In the genomic region with DNA sequence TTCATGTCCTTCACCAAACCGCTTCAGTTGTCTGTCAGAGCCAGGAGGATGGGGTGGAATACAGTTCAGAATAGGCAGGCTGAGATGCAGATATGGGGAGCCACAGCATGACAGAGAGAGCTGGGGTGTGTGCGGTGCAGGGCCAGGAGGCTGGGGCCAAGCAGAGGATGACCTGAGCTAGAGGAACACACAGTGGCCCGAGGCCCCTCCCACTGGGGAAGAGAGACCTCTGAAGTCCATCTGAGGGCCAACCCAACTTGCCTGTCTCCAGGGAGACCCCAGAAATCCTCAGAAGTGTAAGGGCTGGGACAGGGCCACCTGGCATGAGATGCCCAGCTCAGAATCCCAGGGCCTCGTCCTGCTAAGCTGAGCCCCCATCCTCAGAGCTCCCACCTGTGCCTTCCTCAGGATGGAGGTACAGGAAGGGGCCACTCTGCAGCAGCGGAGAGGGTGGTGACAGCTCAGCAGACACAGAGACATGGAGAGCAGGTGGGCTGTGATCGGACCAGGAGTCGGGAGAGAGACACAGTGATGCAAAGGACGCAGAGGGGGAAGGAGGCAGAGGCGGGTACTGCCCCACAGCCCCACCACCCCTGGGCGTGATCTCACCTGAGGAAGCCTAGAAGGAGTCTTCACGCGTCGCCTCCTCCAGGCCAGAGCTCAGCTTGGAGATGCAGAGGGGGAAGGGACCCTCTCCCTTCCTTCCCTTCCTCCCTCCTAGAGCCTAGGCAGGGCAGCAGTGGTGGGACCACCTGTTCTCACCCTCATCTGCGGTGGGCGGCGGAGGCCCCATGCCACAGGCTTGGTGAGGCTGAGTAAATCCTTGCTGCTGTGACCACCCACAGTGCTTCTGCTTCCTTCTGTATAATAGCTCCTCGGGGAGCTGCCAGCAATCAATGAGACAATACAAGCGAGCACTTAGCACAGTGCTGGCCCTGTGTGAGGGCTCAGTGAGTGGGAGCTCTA, we compare ENCODE assay signal across 21 cellular contexts. TPM values are rescaled to one million over a fixed set of nuclear protein-coding genes. Genes with fewer than 3 reads are reported as not detected.
DNase-seq lines count a peak whose midpoint lies in the region; ATAC-seq and TF ChIP-seq lines count a peak whose summit lies in the region.
"Had no signal": no experiment of that assay in that cellular context is flagged by ENCODE, and none has a peak within 500 bp of the region (broad histone marks: within the 10 kb centered on the region; RNA-seq: fewer than 3 reads in every experiment).

No MANE protein-coding gene starts in this region.

- intact Hi-C loops in A673 (cut with micrococcal nuclease; ENCODE audit: unreplicated experiment): loop anchor here (5.0 kb wide), 1 partner anchor 40 kb away; no protein-coding TSS in a partner anchor

- CTCF ChIA-PET in A673 (lab: Charles Lee): interaction anchor here (0.6 to 2.2 kb wide), 2 partner anchors 65 to 377 kb away, joined by 6 to 7 read pairs; no protein-coding TSS in a partner anchor

- H3K27ac ChIP-seq in A673 (ENCODE audit: low read depth, low read length, poor library complexity, severe bottlenecking): no peak overlapping the region
- no peak overlapping the region for H3K27ac ChIP-seq in GM23338 (ENCODE audit: low read depth)
- H3K27ac ChIP-seq: heart left ventricle, left lung, parathyroid adenoma, testis had no signal

- H3K27me3 Mint-ChIP-seq in GM23338 (ENCODE audit: insufficient read depth, low read depth, poor library complexity): peaks cover 8% of the 10 kb centered on the region
- peaks cover 26% of the 10 kb centered on the region for H3K27me3 Mint-ChIP-seq in chondrocyte (ENCODE audit: low read depth)

- no peaks in the 10 kb centered on the region for H3K9me3 ChIP-seq in A673 (ENCODE audit: low read depth, low read length, poor library complexity, severe bottlenecking)
- H3K9me3 ChIP-seq: heart left ventricle, left lung, MG63, testis had no signal

- H4K20me1 ChIP-seq in GM23338 (replicated peaks; ENCODE audit: insufficient read depth): no peaks in the 10 kb centered on the region

- H3K4me3 ChIP-seq in A673 (ENCODE audit: low read depth, low read length, poor library complexity, severe bottlenecking) (no peak overlapping the region), GM23338 (0 out of 2 replicates have a peak overlapping the region, but pooled peaks have one; percentile 20)
- H3K4me3 ChIP-seq: heart left ventricle, left lung, MG63, testis had no signal

- no peak for TF ChIP-seq POLR2A in erythroblast (IDR thresholded peaks at IDR 0.05; ENCODE audit: low read length)

- POLR2A ChIA-PET in A673 (lab: Charles Lee; ENCODE audit: low non-redundant PET): no interaction called here

- peaks cover 3% of the 10 kb centered on the region for H3K27me3 ChIP-seq in A673 (replicated peaks; ENCODE audit: insufficient read depth, low read depth, low read length, poor library complexity)
- H3K27me3 ChIP-seq in GM23338 (ENCODE audit: insufficient read depth): no peaks in the 10 kb centered on the region
- H3K27me3 ChIP-seq: heart left ventricle, MG63, testis had no signal

- peak overlapping the region; percentile 74; the same call in 1 of the 2 replicates for H2AFZ ChIP-seq in GM23338
- H2AFZ ChIP-seq: parathyroid adenoma had no signal

- TF ChIP-seq CTCF in A673 (conservative IDR thresholded peaks at IDR 0.05; ENCODE audit: low read depth, low read length): no peak
- TF ChIP-seq CTCF in GM23338 (conservative IDR thresholded peaks at IDR 0.05; ENCODE audit: low read depth in 2 of 2): no peak
- TF ChIP-seq CTCF in chondrocyte (IDR thresholded peaks at IDR 0.05): no peak
- TF ChIP-seq CTCF in omental fat pad (IDR thresholded peaks at IDR 0.05): no peak

- peak; percentile 87 for ATAC-seq in GM23338
- ATAC-seq in omental fat pad (ENCODE audit: low FRiP score): no peak
- ATAC-seq in HG03442 (IDR thresholded peaks at IDR 0.05; ENCODE audit: unreplicated experiment): no peak
- ATAC-seq: heart left ventricle, left lung, natural killer cell had no signal

- peaks cover 6% of the 10 kb centered on the region for H3K4me1 ChIP-seq in A673 (ENCODE audit: insufficient read depth, low read length, poor library complexity, severe bottlenecking)
- peaks cover 29% of the 10 kb centered on the region for H3K4me1 ChIP-seq in GM23338 (ENCODE audit: insufficient read depth)

- H3K36me3 ChIP-seq in A673 (ENCODE audit: insufficient read depth, low read length, poor library complexity, severe bottlenecking): no peaks in the 10 kb centered on the region
- H3K36me3 ChIP-seq in GM23338 (ENCODE audit: insufficient read depth): no peaks in the 10 kb centered on the region
- H3K36me3 ChIP-seq: heart left ventricle, left lung, MG63 had no signal

- H3K79me2 ChIP-seq in GM23338 (replicated peaks; ENCODE audit: insufficient read depth): no peaks in the 10 kb centered on the region
- H3K79me2 ChIP-seq: parathyroid adenoma had no signal

- H3K36me3 Mint-ChIP-seq in GM23338 (ENCODE audit: low read depth): no peaks in the 10 kb centered on the region
- no peaks in the 10 kb centered on the region for H3K36me3 Mint-ChIP-seq in chondrocyte (ENCODE audit: low read depth)
- H3K36me3 Mint-ChIP-seq: mesothelial cell of epicardium, natural killer cell had no signal

- no peaks in the 10 kb centered on the region for H3F3A ChIP-seq in GM23338 (replicated peaks; ENCODE audit: low read depth)

- DNase-seq in A673 (ENCODE audit: low spot score): peak; percentile 60
- peak; percentile 36 for DNase-seq in GM23338 (ENCODE audit: low spot score)
- DNase-seq in chondrocyte (ENCODE audit: low spot score): peak; percentile 77
- DNase-seq in omental fat pad (ENCODE audit: low spot score): peak; percentile 2
- DNase-seq in LoVo (ENCODE audit: low spot score): no peak
- no peak for DNase-seq in SHP77 (lab: John Stamatoyannopoulos, UW)
- DNase-seq in erythroblast (lab: John Stamatoyannopoulos, UW): no peak
- DNase-seq: activated CD4-positive, alpha-beta memory T cell treated with anti-CD3 and anti-CD28 coated beads, Interleukin-2, amount 10 ng/mL, durations not matched to agents 7 days and 5 days; CD4-positive, alpha-beta T cell; DMS 273 treated with DMSO at 0.1 percent for 48 hours; MG63; natural killer cell; NCI-H187 treated with DMSO at 0.1 percent for 48 hours; NCI-H510A; testis had no signal

- H3K27ac Mint-ChIP-seq in GM23338: no peak overlapping the region
- no peak overlapping the region for H3K27ac Mint-ChIP-seq in chondrocyte (ENCODE audit: unreplicated experiment)
- H3K27ac Mint-ChIP-seq: activated CD4-positive, alpha-beta memory T cell treated with anti-CD3 and anti-CD28 coated beads, Interleukin-2, amount 10 ng/mL, durations not matched to agents 7 days and 5 days; CD4-positive, alpha-beta T cell; mesothelial cell of epicardium; natural killer cell; T-helper 1 cell treated with Interleukin-12 subunit alpha and Interleukin-12 subunit beta and Interleukin-4 antibody, amounts not matched to agents 30 μg/mL and 1 μg/mL, for 36 hours had no signal

- no peak overlapping the region; the same call in 2 of the 3 replicates for H3K4me3 Mint-ChIP-seq in GM23338
- H3K4me3 Mint-ChIP-seq in chondrocyte (ENCODE audit: unreplicated experiment): no peak overlapping the region
- H3K4me3 Mint-ChIP-seq: activated CD4-positive, alpha-beta memory T cell treated with anti-CD3 and anti-CD28 coated beads, Interleukin-2, amount 10 ng/mL, durations not matched to agents 7 days and 5 days; CD4-positive, alpha-beta T cell; mesothelial cell of epicardium; natural killer cell; T-helper 1 cell treated with Interleukin-12 subunit alpha and Interleukin-12 subunit beta and Interleukin-4 antibody, amounts not matched to agents 30 μg/mL and 1 μg/mL, for 36 hours had no signal

- H3K4me1 Mint-ChIP-seq in GM23338 (peaks cover 46% of the 10 kb centered on the region), chondrocyte (ENCODE audit: low read depth) (peaks cover 21% of the 10 kb centered on the region)
- H3K4me1 Mint-ChIP-seq: activated CD4-positive, alpha-beta memory T cell treated with anti-CD3 and anti-CD28 coated beads, Interleukin-2, amount 10 ng/mL, durations not matched to agents 7 days and 5 days; natural killer cell had no signal

- H3K4me2 ChIP-seq in GM23338: peak overlapping the region; percentile 35; the same call in 1 of the 2 replicates

- no peaks in the 10 kb centered on the region for H3K9me2 ChIP-seq in GM23338 (ENCODE audit: insufficient read depth)

- no peaks in the 10 kb centered on the region; the same call in 2 of the 3 replicates for H3K9me3 Mint-ChIP-seq in GM23338
- no peaks in the 10 kb centered on the region for H3K9me3 Mint-ChIP-seq in chondrocyte (ENCODE audit: low read depth)
- H3K9me3 Mint-ChIP-seq: activated CD4-positive, alpha-beta memory T cell treated with anti-CD3 and anti-CD28 coated beads, Interleukin-2, amount 10 ng/mL, durations not matched to agents 7 days and 5 days; CD4-positive, alpha-beta T cell; mesothelial cell of epicardium; natural killer cell; T-helper 1 cell treated with Interleukin-12 subunit alpha and Interleukin-12 subunit beta and Interleukin-4 antibody, amounts not matched to agents 30 μg/mL and 1 μg/mL, for 36 hours had no signal

- no TSS peak for BruUV-seq in A673 (replicated peaks; lab: Mats Ljungman, UMichigan)

TF ChIP-seq in GM23338, 12 proteins besides CTCF, POLR2A, EP300 and RAD21 (continues in another document):
- no peak for TF ChIP-seq ZNF331 (CRISPR knock-in tag; IDR thresholded peaks at IDR 0.05; ENCODE audit: low read depth)

RNA-seq across cellular contexts. Expression of a gene that starts 9.1 kb away (rescaled TPM):
- 0.39 and 0.76 TPM in 2 replicates for total RNA-seq in A673 (2021)
- total RNA-seq in GM23338 (2014; rRNA removed; shearing (Covaris generic)): 23.7 and 30.4 TPM in 2 replicates
- 5.0 and 5.5 TPM in 2 replicates for polyA plus RNA-seq in GM23338 (2016; fragmentation: Nextera tagmentation; extraction: Ambion mirVana)
- total RNA-seq in chondrocyte: 14.1 to 17.2 TPM (median 14.3 TPM) in 3 replicates
- 10 to 100 TPM in 3 of 4 donors, 1 to 10 TPM in 1; 8.9 to 24.4 (median 12.6) TPM for total RNA-seq in omental fat pad
- total RNA-seq: natural killer cell had no signal

Comparison
In these comparisons a context has a peak if more than half of its experiments do, and no peak if none do; other contexts are left out.
1. DNase-seq: peak in A673 (single experiment), GM23338 (single experiment), chondrocyte (single experiment) and omental fat pad (single experiment); none in LoVo (single experiment), SHP77 (0 of 2) and erythroblast (0 of 2).